25 cellular contexts compared by ENCODE assay signal in the genomic region with DNA sequence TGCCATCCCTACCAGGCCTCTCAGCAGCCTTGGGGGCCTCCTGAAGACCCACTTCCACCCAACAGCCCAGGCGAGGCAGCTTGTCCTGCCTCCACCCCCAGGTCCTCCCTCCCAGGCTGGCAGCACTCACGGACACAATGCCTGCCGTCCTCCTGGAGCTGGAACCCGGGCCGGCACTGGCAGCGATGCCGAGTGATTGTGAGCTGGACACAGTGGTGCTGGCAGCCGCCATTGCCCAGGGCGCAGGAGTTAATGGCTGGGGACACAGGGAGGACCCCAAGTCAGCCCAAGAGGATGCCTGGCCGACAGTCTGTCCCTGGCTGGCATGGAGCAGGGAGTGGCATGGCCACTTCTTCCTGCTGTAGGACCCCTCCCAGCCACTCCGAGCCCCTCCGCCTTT.
A peak's percentile ranks its signal among the peaks of the same experiment; 100 is the strongest.
DNase-seq lines count a peak whose midpoint lies in the region; ATAC-seq, FAIRE-seq and TF ChIP-seq lines count a peak whose summit lies in the region.
"Had no signal": no experiment of that assay in that cellular context is flagged by ENCODE, and none has a peak within 500 bp of the region (broad histone marks: within the 10 kb centered on the region; RNA-seq: fewer than 3 reads in every experiment).

No MANE protein-coding gene starts in this region.

- POLR2A ChIA-PET in HepG2 (lab: Yijun Ruan, JAX): no interaction called here

- no peaks in the 10 kb centered on the region for H3K9me3 ChIP-seq in HepG2 (ENCODE audit: low read length)
- H3K9me3 ChIP-seq in right lobe of liver: no peaks in the 10 kb centered on the region
- H3K9me3 ChIP-seq in Loucy (ENCODE audit: insufficient read depth, low read depth, low read length): no peaks in the 10 kb centered on the region
- H3K9me3 ChIP-seq in neuronal stem cell (replicated peaks in 1 of 2; ENCODE audit: control insufficient read depth in 2 of 2, insufficient read depth in 1 of 2, low read depth in 1 of 2, low read length in 2 of 2): no peaks in the 10 kb centered on the region
- no peaks in the 10 kb centered on the region for H3K9me3 ChIP-seq in MM.1S (replicated peaks; ENCODE audit: insufficient read depth, low read length)
- H3K9me3 ChIP-seq: A549, BE2C had no signal

- no peak overlapping the region for H2BK120ac ChIP-seq in neuronal stem cell (ENCODE audit: low read depth, low read length)

- H3K4me1 ChIP-seq in HepG2 (ENCODE audit: insufficient read depth, low read length) (no peaks in the 10 kb centered on the region), right lobe of liver (no peaks in the 10 kb centered on the region), Loucy (ENCODE audit: insufficient read depth, low read length, poor library complexity, severe bottlenecking) (peaks cover 41% of the 10 kb centered on the region), neuronal stem cell (ENCODE audit: control insufficient read depth in 2 of 2, insufficient read depth in 1 of 2, low read depth in 1 of 2, low read length in 2 of 2) (no peaks in the 10 kb centered on the region), MM.1S (ENCODE audit: low read length) (no peaks in the 10 kb centered on the region)
- H3K4me1 ChIP-seq: A549, BE2C had no signal

- ATAC-seq in HepG2 (no peak), right lobe of liver (no peak)
- ATAC-seq: A549; CD8-positive, alpha-beta T cell; GM12878 had no signal

- peak overlapping the region; percentile 82 for H2BK5ac ChIP-seq in neuronal stem cell (ENCODE audit: low read length)

- H3K4me3 ChIP-seq in HepG2 (replicated peaks in 1 of 3; ENCODE audit: insufficient read depth in 1 of 3, low read depth in 2 of 3, low read length in 3 of 3): no peak overlapping the region
- H3K4me3 ChIP-seq in right lobe of liver: no peak overlapping the region
- H3K4me3 ChIP-seq in Loucy (ENCODE audit: low read length, poor library complexity, severe bottlenecking): peak overlapping the region; percentile 52
- H3K4me3 ChIP-seq in neuronal stem cell (ENCODE audit: low read length in 2 of 2): no peak overlapping the region
- no peak overlapping the region for H3K4me3 ChIP-seq in MM.1S (ENCODE audit: low read length)
- H3K4me3 ChIP-seq: A549, GM12878, GM23248 had no signal

- in situ Hi-C loops in HepG2 (cut with HindIII; ENCODE audit: extremely low pct_ligation_motif_present, low pct_unique_long_range_greater_than_20kb): no loop called here

- CTCF ChIA-PET in HepG2 (lab: Yijun Ruan, JAX; ENCODE audit: low intra/inter-chr PET ratio, low total read pairs): no interaction called here

- H3F3A ChIP-seq in Loucy (ENCODE audit: low read depth): no peaks in the 10 kb centered on the region
- no peaks in the 10 kb centered on the region for H3F3A ChIP-seq in MM.1S (ENCODE audit: insufficient read depth, low read length)

- TF ChIP-seq CTCF in HepG2 (CRISPR knock-in tag; IDR thresholded peaks at IDR 0.05) (no peak), right lobe of liver (IDR thresholded peaks at IDR 0.05) (no peak), Loucy (conservative IDR thresholded peaks at IDR 0.05; ENCODE audit: low read length) (no peak), MM.1S (IDR thresholded peaks at IDR 0.05; ENCODE audit: low read length) (no peak)

- H3K27me3 ChIP-seq in HepG2 (ENCODE audit: control insufficient read depth in 1 of 2, insufficient read depth in 2 of 2, low read length in 2 of 2): peaks cover 0 to 10% of the 10 kb centered on the region in 2 experiments; a peak in 3 of 5 replicates
- no peaks in the 10 kb centered on the region for H3K27me3 ChIP-seq in right lobe of liver
- no peaks in the 10 kb centered on the region for H3K27me3 ChIP-seq in Loucy (ENCODE audit: insufficient read depth, low read length, poor library complexity, severe bottlenecking)
- H3K27me3 ChIP-seq in neuronal stem cell (ENCODE audit: control insufficient read depth in 3 of 3, insufficient read depth in 3 of 3, low read depth in 1 of 3, low read length in 3 of 3): no peaks in the 10 kb centered on the region
- peaks cover 93% of the 10 kb centered on the region for H3K27me3 ChIP-seq in MM.1S (replicated peaks; ENCODE audit: insufficient read depth, low read length)
- H3K27me3 ChIP-seq: BE2C had no signal

- no peak overlapping the region for H3K4ac ChIP-seq in neuronal stem cell (ENCODE audit: low read length)

- TF ChIP-seq POLR2A in HepG2 (IDR thresholded peaks at IDR 0.05; ENCODE audit: insufficient read depth in 1 of 2, low read depth in 2 of 2, low read length in 2 of 2): no peak
- no peak for TF ChIP-seq POLR2A in right lobe of liver (IDR thresholded peaks at IDR 0.05)

- peak overlapping the region; percentile 14 for H2AK5ac ChIP-seq in neuronal stem cell (ENCODE audit: low read depth, low read length)

- H3K4me2 ChIP-seq in HepG2 (ENCODE audit: low read depth, low read length): no peak overlapping the region
- H3K4me2 ChIP-seq in Loucy (ENCODE audit: low read depth, low read length, poor library complexity, severe bottlenecking): peak overlapping the region; percentile 78
- H3K4me2 ChIP-seq in neuronal stem cell (ENCODE audit: insufficient read depth, low read length, poor library complexity, severe bottlenecking): no peak overlapping the region
- H3K4me2 ChIP-seq in MM.1S (ENCODE audit: low read depth, low read length): no peak overlapping the region
- H3K4me2 ChIP-seq: A549 had no signal

- DNase-seq in HepG2 (ENCODE audit: low spot score) (no peak), right lobe of liver (no peak), neuronal stem cell (ENCODE audit: low spot score) (no peak), MM.1S (no peak), nucleus accumbens (lab: John Stamatoyannopoulos, UW) (no peak)
- DNase-seq: 8988T; ACHN; AML-193; BE2C; CD4-positive, CD25-positive, alpha-beta regulatory T cell; CD8-positive, alpha-beta T cell; DMS 273 treated with DMSO at 0.1 percent for 48 hours; DMS79; EL; GDM1; GM23248; H7; HCEC 1CT had no signal

- H3K79me1 ChIP-seq in neuronal stem cell (ENCODE audit: low read depth, low read length): peaks cover 6% of the 10 kb centered on the region

- H3K18ac ChIP-seq in neuronal stem cell (ENCODE audit: low read length): no peak overlapping the region

- TF ChIP-seq RAD21 in HepG2 (CRISPR knock-in tag; IDR thresholded peaks at IDR 0.05): no peak

- H3K36me3 ChIP-seq in HepG2 (replicated peaks in 1 of 2; ENCODE audit: control insufficient read depth in 1 of 2, insufficient read depth in 2 of 2, low read length in 2 of 2): no peaks in the 10 kb centered on the region
- H3K36me3 ChIP-seq in right lobe of liver: no peaks in the 10 kb centered on the region
- no peaks in the 10 kb centered on the region for H3K36me3 ChIP-seq in Loucy (ENCODE audit: insufficient read depth, low read length)
- H3K36me3 ChIP-seq in neuronal stem cell (replicated peaks in 1 of 2; ENCODE audit: control insufficient read depth in 2 of 2, insufficient read depth in 2 of 2, low read length in 2 of 2): no peaks in the 10 kb centered on the region
- no peaks in the 10 kb centered on the region for H3K36me3 ChIP-seq in MM.1S (replicated peaks; ENCODE audit: insufficient read depth, low read length)
- H3K36me3 ChIP-seq: BE2C had no signal

- H2BK12ac ChIP-seq in neuronal stem cell (ENCODE audit: low read length): no peak overlapping the region

- H4K20me1 ChIP-seq in HepG2 (ENCODE audit: insufficient read depth, low read length): 0 out of 2 replicates have a peak, but pooled peaks cover 2% of the 10 kb centered on the region
- H4K20me1 ChIP-seq in Loucy (ENCODE audit: insufficient read depth, low read length, poor library complexity, severe bottlenecking): no peaks in the 10 kb centered on the region
- no peaks in the 10 kb centered on the region for H4K20me1 ChIP-seq in MM.1S (ENCODE audit: insufficient read depth, low read length)

- 50% methylated on average over 4 of the region's 12 CpGs for WGBS in HepG2 (ENCODE audit: low lambda C conversion rate)
- 80% methylated on average over 2 of the region's 12 CpGs for WGBS in right lobe of liver (ENCODE audit: insufficient coverage, low coverage, low lambda C conversion rate, missing lambda C conversion rate)
- no CpG with 5 or more reads among the region's 12 CpGs for WGBS in neuronal stem cell (ENCODE audit: extremely low coverage in 2 of 2, insufficient read length in 2 of 2, insufficient replicate concordance in 1 of 2), 2 donors

- no peak for FAIRE-seq in HepG2 (lab: Jason Lieb, UNC)
- FAIRE-seq: A549, D721Med, GM12878, GM19239, H1 had no signal

- intact Hi-C loops in HepG2 (cut with micrococcal nuclease; ENCODE audit: unreplicated experiment) (no loop called here), right lobe of liver (cut with DNase I) (no loop called here)

- no peaks in the 10 kb centered on the region for H3K79me2 ChIP-seq in HepG2 (ENCODE audit: insufficient read depth, low read length)
- peaks cover 22% of the 10 kb centered on the region; the same call in 1 of the 2 replicates for H3K79me2 ChIP-seq in Loucy (ENCODE audit: insufficient read depth, low read length)
- no peaks in the 10 kb centered on the region for H3K79me2 ChIP-seq in MM.1S (ENCODE audit: low read length)

- BruUV-seq in HepG2 (replicated peaks; lab: Mats Ljungman, UMichigan): no TSS peak

- H3K23ac ChIP-seq in neuronal stem cell (ENCODE audit: low read depth, low read length, poor library complexity): no peak overlapping the region

- H3K9ac ChIP-seq in HepG2 (ENCODE audit: insufficient read depth, low read depth, low read length) (no peak overlapping the region), Loucy (ENCODE audit: low read depth, low read length, poor library complexity, severe bottlenecking) (peak overlapping the region; percentile 81), neuronal stem cell (ENCODE audit: low read depth, low read length, poor library complexity) (no peak overlapping the region), MM.1S (ENCODE audit: low read length) (no peak overlapping the region)
- H3K9ac ChIP-seq: GM23248 had no signal

- H3K14ac ChIP-seq in neuronal stem cell (ENCODE audit: low read length): peak overlapping the region; percentile 71

- no peak overlapping the region for H2BK15ac ChIP-seq in neuronal stem cell (ENCODE audit: low read length)

- H4K91ac ChIP-seq in neuronal stem cell (ENCODE audit: low read depth, low read length, poor library complexity): no peak overlapping the region

- no peak overlapping the region for H4K8ac ChIP-seq in neuronal stem cell (ENCODE audit: low read depth, low read length)

- H3K27ac ChIP-seq in HepG2 (ENCODE audit: extremely low read length, insufficient read depth, low read length): no peak overlapping the region
- no peak overlapping the region for H3K27ac ChIP-seq in right lobe of liver
- no peak overlapping the region for H3K27ac ChIP-seq in neuronal stem cell (replicated peaks; ENCODE audit: low read length)
- no peak overlapping the region for H3K27ac ChIP-seq in MM.1S (ENCODE audit: low read length)
- H3K27ac ChIP-seq: A549, C4-2B, GM23248 had no signal

- TF ChIP-seq EP300 in HepG2 (IDR thresholded peaks at IDR 0.05; ENCODE audit: low read depth in 2 of 2, low read length in 2 of 2) (no peak), HepG2 (CRISPR knock-in tag; IDR thresholded peaks at IDR 0.05; ENCODE audit: borderline replicate concordance) (no peak)

- H3K9me2 ChIP-seq in Loucy (replicated peaks; ENCODE audit: low read depth, low read length) (no peaks in the 10 kb centered on the region), MM.1S (replicated peaks; ENCODE audit: insufficient read depth, low read length) (no peaks in the 10 kb centered on the region)

- H2AFZ ChIP-seq in HepG2 (ENCODE audit: low read length) (no peak overlapping the region), Loucy (ENCODE audit: low read length) (no peak overlapping the region), neuronal stem cell (ENCODE audit: low read length) (no peak overlapping the region), MM.1S (ENCODE audit: low read length) (no peak overlapping the region)
- H2AFZ ChIP-seq: GM23248 had no signal
